ENCODE assay signal across 1 cellular context in the genomic region with DNA sequence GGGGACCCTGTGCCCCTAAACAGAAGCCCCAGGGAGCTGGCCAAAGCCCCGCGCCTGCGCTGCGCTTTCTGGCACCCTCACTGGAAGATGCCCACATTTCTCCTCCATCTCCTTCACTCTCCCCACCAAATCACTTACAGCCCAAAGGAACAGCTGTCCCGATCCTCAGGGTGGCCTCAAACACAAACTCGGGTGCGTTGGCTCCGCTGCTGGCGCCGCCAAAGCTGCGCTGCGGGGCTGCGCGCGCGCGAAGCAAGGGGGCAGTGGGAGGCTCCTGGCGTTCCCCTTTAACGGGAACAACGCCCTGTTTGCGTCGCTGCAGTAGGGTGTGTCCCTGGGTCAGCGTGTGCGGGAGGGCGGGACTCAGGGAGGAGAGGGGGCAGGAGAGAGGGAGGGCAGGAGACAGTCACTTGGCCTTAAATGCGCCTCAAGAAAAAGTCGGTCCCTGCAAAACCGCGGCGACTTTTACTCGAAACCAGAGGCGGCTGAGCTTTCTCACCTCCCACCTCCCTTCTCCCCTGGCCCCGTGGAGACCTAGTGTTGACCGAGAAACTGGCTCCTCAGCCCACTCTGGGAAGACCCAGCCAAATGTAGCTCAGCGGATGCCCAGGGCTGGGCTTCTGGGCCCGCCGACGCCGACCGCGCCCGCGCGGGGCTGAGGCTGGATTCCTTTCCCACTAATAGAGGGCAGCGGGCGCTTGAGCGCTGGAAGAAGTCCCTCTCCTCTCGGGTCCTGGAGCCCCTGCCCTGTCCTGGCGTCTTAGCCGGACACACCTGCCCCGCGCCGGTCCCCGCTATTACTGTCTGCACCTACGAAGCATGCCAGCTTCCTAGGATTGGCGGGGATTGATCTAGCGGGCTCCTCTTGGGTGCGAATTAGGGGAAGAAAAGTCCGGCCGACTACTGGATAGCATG.
A peak's percentile ranks its signal among the peaks of the same experiment; 100 is the strongest.
TF ChIP-seq lines count a peak whose summit lies in the region.

No MANE protein-coding gene starts in this region.

TF ChIP-seq in HCT116, 20 proteins besides CTCF, POLR2A, EP300 and RAD21 (continued from another document):
- TF ChIP-seq, protein P1, sequence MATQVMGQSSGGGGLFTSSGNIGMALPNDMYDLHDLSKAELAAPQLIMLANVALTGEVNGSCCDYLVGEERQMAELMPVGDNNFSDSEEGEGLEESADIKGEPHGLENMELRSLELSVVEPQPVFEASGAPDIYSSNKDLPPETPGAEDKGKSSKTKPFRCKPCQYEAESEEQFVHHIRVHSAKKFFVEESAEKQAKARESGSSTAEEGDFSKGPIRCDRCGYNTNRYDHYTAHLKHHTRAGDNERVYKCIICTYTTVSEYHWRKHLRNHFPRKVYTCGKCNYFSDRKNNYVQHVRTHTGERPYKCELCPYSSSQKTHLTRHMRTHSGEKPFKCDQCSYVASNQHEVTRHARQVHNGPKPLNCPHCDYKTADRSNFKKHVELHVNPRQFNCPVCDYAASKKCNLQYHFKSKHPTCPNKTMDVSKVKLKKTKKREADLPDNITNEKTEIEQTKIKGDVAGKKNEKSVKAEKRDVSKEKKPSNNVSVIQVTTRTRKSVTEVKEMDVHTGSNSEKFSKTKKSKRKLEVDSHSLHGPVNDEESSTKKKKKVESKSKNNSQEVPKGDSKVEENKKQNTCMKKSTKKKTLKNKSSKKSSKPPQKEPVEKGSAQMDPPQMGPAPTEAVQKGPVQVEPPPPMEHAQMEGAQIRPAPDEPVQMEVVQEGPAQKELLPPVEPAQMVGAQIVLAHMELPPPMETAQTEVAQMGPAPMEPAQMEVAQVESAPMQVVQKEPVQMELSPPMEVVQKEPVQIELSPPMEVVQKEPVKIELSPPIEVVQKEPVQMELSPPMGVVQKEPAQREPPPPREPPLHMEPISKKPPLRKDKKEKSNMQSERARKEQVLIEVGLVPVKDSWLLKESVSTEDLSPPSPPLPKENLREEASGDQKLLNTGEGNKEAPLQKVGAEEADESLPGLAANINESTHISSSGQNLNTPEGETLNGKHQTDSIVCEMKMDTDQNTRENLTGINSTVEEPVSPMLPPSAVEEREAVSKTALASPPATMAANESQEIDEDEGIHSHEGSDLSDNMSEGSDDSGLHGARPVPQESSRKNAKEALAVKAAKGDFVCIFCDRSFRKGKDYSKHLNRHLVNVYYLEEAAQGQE (IDR thresholded peaks at IDR 0.05; ENCODE audit: low read depth), result no peak
- TF ChIP-seq EZH2phosphoT487 (IDR thresholded peaks at IDR 0.05; ENCODE audit: borderline replicate concordance), result no peak
- no peak for TF ChIP-seq CEBPB (IDR thresholded peaks at IDR 0.05; ENCODE audit: low read depth)
- TF ChIP-seq, protein P2, sequence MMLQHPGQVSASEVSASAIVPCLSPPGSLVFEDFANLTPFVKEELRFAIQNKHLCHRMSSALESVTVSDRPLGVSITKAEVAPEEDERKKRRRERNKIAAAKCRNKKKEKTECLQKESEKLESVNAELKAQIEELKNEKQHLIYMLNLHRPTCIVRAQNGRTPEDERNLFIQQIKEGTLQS (IDR thresholded peaks at IDR 0.05), result no peak
- TF ChIP-seq CBX3 (IDR thresholded peaks at IDR 0.05; ENCODE audit: low read depth), result no peak
- no peak for TF ChIP-seq JUND (IDR thresholded peaks at IDR 0.05)
- peak; percentile 44 for TF ChIP-seq YY1 (IDR thresholded peaks at IDR 0.05; ENCODE audit: extremely low read depth, insufficient replicate concordance, low read depth, low read length)
- TF ChIP-seq, protein P3, sequence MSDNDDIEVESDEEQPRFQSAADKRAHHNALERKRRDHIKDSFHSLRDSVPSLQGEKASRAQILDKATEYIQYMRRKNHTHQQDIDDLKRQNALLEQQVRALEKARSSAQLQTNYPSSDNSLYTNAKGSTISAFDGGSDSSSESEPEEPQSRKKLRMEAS (IDR thresholded peaks at IDR 0.05), result peak; percentile 72; the same call in 1 of the 2 replicates
